In the genomic region with DNA sequence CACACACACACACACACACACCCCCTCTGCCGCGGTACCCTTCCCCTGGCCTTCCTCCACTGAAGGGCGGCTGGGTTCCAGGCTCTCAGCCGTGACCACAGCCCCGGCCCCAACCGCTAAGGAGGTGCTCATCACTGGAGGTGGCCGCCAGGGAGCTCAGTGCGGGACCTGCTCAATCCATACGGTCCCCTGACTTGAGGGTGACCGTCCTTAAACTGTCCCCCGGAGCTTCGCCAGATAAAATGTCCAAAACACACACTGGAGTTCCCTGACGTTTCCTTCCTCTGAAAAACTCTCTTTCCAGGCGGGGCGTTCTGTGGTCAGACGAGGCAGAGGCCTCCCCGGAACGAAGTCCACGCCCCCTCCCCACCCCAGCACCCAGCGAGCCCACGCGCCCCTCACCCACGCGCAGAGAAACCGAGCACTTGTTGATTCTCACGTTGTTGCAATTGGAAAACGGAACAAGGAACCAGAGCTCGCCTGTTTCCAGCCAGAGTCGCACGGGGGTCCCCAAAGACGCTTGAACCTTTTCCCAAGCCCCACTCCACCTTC, we compare ENCODE assay signal across 1 cellular context.
TF ChIP-seq lines count a peak whose summit lies in the region.

No MANE protein-coding gene starts in this region.

TF ChIP-seq in SK-N-SH, 30 proteins besides CTCF, POLR2A, EP300 and RAD21 (continued from another document):
- TF ChIP-seq, protein P1, sequence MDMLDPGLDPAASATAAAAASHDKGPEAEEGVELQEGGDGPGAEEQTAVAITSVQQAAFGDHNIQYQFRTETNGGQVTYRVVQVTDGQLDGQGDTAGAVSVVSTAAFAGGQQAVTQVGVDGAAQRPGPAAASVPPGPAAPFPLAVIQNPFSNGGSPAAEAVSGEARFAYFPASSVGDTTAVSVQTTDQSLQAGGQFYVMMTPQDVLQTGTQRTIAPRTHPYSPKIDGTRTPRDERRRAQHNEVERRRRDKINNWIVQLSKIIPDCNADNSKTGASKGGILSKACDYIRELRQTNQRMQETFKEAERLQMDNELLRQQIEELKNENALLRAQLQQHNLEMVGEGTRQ (IDR thresholded peaks at IDR 0.05; ENCODE audit: borderline replicate concordance, low read depth, low read length), result no peak
- no peak for TF ChIP-seq GATA2 (CRISPR knock-in tag; IDR thresholded peaks at IDR 0.05)
- TF ChIP-seq MEF2A (IDR thresholded peaks at IDR 0.05; ENCODE audit: borderline replicate concordance, low read depth), result no peak
TF ChIP-seq in SK-N-SH: peak in this region for 0.
